ENCODE assay signal across 1 cellular context in the genomic region with DNA sequence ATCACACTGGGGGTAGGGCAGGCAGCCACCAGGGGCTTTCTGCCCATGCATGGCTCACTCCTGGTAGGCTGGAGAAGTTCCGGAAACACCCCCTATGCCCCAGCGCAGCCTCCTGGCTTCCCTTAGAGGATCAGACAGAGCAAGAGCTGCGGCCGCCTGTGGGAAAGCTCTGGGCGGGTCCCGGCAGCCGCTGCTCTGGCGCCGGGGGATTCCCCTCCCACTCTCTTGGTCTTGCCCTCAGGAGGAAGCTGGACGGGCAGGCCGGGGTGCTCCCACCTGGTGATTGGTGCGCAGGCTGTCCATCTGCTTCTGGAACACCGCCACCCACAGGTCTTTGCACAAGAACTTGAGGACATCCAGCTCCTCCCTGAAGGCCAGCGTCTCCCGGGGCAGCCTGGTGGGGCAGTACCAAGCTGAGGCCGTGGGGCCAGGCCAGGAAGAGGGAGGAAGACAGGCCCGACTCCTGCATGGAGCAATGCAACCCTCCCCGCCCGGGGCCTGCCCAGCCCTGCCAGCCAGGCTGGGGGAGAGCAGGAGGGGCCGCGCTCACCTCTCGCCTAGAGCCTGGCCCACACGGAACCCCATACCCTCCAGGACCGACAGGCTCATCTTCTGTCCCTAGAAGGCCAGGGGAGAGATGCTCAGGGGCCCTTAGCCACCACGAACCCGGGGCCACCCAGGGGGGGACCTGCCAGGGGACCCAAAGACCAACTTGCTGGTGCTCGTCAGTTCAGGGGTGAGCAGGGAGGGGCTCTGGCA.
A peak's percentile ranks its signal among the peaks of the same experiment; 100 is the strongest.
TF ChIP-seq lines count a peak whose summit lies in the region.

No MANE protein-coding gene starts in this region.

TF ChIP-seq in HepG2, 621 proteins besides CTCF, POLR2A, EP300 and RAD21 (continued from another document and continues in another):
- TF ChIP-seq CSRNP1 (CRISPR knock-in tag; IDR thresholded peaks at IDR 0.05) (peak; percentile 18; the same call in 1 of the 2 replicates), ZNF251 (CRISPR knock-in tag; IDR thresholded peaks at IDR 0.05) (no peak), IRF2 (CRISPR knock-in tag; IDR thresholded peaks at IDR 0.05) (no peak), ZNF331 (CRISPR knock-in tag; IDR thresholded peaks at IDR 0.05) (0 out of 2 replicates have a peak, but pooled peaks have one; percentile 32), SP2 (CRISPR knock-in tag; IDR thresholded peaks at IDR 0.05) (peak; percentile 70), RARG (CRISPR knock-in tag; IDR thresholded peaks at IDR 0.05; ENCODE audit: low read depth) (no peak), ZFX (CRISPR knock-in tag; IDR thresholded peaks at IDR 0.05; ENCODE audit: low read depth) (peak; percentile 41; the same call in 1 of the 2 replicates), ZNF737 (CRISPR knock-in tag; IDR thresholded peaks at IDR 0.05; ENCODE audit: borderline replicate concordance) (no peak), GTF3A (CRISPR knock-in tag; conservative IDR thresholded peaks at IDR 0.05) (no peak), SIN3B (IDR thresholded peaks at IDR 0.05; ENCODE audit: low read length) (no peak), NCOR1 (IDR thresholded peaks at IDR 0.05; ENCODE audit: borderline replicate concordance, low read length) (no peak), ZNF557 (CRISPR knock-in tag; IDR thresholded peaks at IDR 0.05) (no peak), ZSCAN22 (CRISPR knock-in tag; IDR thresholded peaks at IDR 0.05) (no peak), SPEN (CRISPR knock-in tag; IDR thresholded peaks at IDR 0.05; ENCODE audit: low read depth) (no peak), ISL2 (CRISPR knock-in tag; IDR thresholded peaks at IDR 0.05) (no peak), CEBPG (CRISPR knock-in tag; IDR thresholded peaks at IDR 0.05) (peak; percentile 8; the same call in 1 of the 2 replicates), HNRNPLL (IDR thresholded peaks at IDR 0.05; ENCODE audit: low read depth, low read length, poor library complexity, severe bottlenecking) (peak; percentile 43), ZHX1 (CRISPR knock-in tag; IDR thresholded peaks at IDR 0.05; ENCODE audit: low read depth) (no peak), IKZF4 (CRISPR knock-in tag; IDR thresholded peaks at IDR 0.05; ENCODE audit: borderline replicate concordance, low read depth, not compliant biosample characterization) (no peak), CEBPZ (IDR thresholded peaks at IDR 0.05; ENCODE audit: low read length) (no peak), ZNF629 (CRISPR knock-in tag; conservative IDR thresholded peaks at IDR 0.05) (no peak), GABPA (IDR thresholded peaks at IDR 0.05; ENCODE audit: low read depth, low read length) (peak; percentile 26; the same call in 1 of the 2 replicates), GABPA (CRISPR knock-in tag; IDR thresholded peaks at IDR 0.05; ENCODE audit: low read depth) (peak; percentile 63), TAF15 (IDR thresholded peaks at IDR 0.05; ENCODE audit: low read depth, low read length, poor library complexity, severe bottlenecking) (no peak), GMEB2 (CRISPR knock-in tag; IDR thresholded peaks at IDR 0.05; ENCODE audit: low read depth) (no peak), SRY (CRISPR knock-in tag; IDR thresholded peaks at IDR 0.05) (no peak), CHCHD3 (CRISPR knock-in tag; IDR thresholded peaks at IDR 0.05) (no peak), TOPORS (CRISPR knock-in tag; IDR thresholded peaks at IDR 0.05) (no peak), ZNF292 (CRISPR knock-in tag; IDR thresholded peaks at IDR 0.05; ENCODE audit: borderline replicate concordance, low read depth) (peak; percentile 54; the same call in 1 of the 2 replicates), KDM6A (CRISPR knock-in tag; IDR thresholded peaks at IDR 0.05; ENCODE audit: low read depth) (no peak), HHEX (CRISPR knock-in tag; IDR thresholded peaks at IDR 0.05) (no peak), AGO1 (IDR thresholded peaks at IDR 0.05; ENCODE audit: low read depth, low read length, poor library complexity, severe bottlenecking) (peak; percentile 27), ZKSCAN1 (IDR thresholded peaks at IDR 0.05; ENCODE audit: low read length) (no peak), RBAK (CRISPR knock-in tag; IDR thresholded peaks at IDR 0.05) (no peak), MZF1 (CRISPR knock-in tag; IDR thresholded peaks at IDR 0.05; ENCODE audit: borderline replicate concordance) (no peak), ARNT (IDR thresholded peaks at IDR 0.05) (no peak)
- TF ChIP-seq, protein P1, sequence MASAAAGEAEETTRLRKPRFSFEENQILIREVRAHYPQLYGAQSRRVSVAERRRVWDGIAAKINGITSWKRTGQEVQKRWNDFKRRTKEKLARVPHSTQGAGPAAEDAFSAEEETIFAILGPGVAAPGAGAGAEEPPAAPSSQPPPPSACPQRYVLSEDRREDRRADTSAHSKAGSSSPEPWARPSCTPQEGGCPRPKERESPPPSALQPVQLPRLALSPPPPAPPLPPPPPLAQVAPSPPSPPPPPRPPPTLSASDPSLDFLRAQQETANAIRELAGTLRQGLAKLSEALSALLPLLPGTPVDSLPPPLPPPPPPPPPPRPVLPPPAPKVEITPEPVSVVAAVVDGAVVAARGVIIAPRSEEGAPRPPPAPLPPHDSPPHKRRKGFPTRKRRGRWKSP (CRISPR knock-in tag; IDR thresholded peaks at IDR 0.05) = no peak
- TF ChIP-seq, protein P2, sequence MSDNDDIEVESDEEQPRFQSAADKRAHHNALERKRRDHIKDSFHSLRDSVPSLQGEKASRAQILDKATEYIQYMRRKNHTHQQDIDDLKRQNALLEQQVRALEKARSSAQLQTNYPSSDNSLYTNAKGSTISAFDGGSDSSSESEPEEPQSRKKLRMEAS (IDR thresholded peaks at IDR 0.05) = 0 out of 2 replicates have a peak, but pooled peaks have one; percentile 24
- TF ChIP-seq, protein P3, sequence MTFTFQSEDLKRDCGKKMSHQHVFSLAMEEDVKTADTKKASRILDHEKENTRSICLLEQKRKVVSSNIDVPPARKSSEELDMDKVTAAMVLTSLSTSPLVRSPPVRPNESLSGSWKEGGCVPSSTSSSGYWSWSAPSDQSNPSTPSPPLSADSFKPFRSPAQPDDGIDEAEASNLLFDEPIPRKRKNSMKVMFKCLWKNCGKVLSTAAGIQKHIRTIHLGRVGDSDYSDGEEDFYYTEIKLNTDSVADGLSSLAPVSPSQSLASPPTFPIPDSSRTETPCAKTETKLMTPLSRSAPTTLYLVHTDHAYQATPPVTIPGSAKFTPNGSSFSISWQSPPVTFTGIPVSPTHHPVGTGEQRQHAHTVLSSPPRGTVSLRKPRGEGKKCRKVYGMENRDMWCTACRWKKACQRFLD (CRISPR knock-in tag; IDR thresholded peaks at IDR 0.05; ENCODE audit: borderline replicate concordance) = no peak
- TF ChIP-seq, protein P4, sequence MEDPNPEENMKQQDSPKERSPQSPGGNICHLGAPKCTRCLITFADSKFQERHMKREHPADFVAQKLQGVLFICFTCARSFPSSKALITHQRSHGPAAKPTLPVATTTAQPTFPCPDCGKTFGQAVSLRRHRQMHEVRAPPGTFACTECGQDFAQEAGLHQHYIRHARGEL (CRISPR knock-in tag; IDR thresholded peaks at IDR 0.05) = no peak
- TF ChIP-seq, protein P5, sequence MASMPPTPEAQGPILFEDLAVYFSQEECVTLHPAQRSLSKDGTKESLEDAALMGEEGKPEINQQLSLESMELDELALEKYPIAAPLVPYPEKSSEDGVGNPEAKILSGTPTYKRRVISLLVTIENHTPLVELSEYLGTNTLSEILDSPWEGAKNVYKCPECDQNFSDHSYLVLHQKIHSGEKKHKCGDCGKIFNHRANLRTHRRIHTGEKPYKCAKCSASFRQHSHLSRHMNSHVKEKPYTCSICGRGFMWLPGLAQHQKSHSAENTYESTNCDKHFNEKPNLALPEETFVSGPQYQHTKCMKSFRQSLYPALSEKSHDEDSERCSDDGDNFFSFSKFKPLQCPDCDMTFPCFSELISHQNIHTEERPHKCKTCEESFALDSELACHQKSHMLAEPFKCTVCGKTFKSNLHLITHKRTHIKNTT (CRISPR knock-in tag; IDR thresholded peaks at IDR 0.05) = no peak
- TF ChIP-seq, protein P6, sequence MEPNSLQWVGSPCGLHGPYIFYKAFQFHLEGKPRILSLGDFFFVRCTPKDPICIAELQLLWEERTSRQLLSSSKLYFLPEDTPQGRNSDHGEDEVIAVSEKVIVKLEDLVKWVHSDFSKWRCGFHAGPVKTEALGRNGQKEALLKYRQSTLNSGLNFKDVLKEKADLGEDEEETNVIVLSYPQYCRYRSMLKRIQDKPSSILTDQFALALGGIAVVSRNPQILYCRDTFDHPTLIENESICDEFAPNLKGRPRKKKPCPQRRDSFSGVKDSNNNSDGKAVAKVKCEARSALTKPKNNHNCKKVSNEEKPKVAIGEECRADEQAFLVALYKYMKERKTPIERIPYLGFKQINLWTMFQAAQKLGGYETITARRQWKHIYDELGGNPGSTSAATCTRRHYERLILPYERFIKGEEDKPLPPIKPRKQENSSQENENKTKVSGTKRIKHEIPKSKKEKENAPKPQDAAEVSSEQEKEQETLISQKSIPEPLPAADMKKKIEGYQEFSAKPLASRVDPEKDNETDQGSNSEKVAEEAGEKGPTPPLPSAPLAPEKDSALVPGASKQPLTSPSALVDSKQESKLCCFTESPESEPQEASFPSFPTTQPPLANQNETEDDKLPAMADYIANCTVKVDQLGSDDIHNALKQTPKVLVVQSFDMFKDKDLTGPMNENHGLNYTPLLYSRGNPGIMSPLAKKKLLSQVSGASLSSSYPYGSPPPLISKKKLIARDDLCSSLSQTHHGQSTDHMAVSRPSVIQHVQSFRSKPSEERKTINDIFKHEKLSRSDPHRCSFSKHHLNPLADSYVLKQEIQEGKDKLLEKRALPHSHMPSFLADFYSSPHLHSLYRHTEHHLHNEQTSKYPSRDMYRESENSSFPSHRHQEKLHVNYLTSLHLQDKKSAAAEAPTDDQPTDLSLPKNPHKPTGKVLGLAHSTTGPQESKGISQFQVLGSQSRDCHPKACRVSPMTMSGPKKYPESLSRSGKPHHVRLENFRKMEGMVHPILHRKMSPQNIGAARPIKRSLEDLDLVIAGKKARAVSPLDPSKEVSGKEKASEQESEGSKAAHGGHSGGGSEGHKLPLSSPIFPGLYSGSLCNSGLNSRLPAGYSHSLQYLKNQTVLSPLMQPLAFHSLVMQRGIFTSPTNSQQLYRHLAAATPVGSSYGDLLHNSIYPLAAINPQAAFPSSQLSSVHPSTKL (CRISPR knock-in tag; IDR thresholded peaks at IDR 0.05) = no peak
